Comparison of ENCODE assay signal across 8 cellular contexts in genomic region chr7:2231992-2232765, GRCh38. TPM values are rescaled to one million over a fixed set of nuclear protein-coding genes. Genes with fewer than 3 reads are reported as not detected.
DNase-seq lines count a peak whose midpoint lies in the region; ATAC-seq, FAIRE-seq and TF ChIP-seq lines count a peak whose summit lies in the region.

No MANE protein-coding gene starts in this region.

- H3K9me3 Mint-ChIP-seq in memory B cell, result peaks cover under 1% of the 10 kb centered on the region

- POLR2A ChIA-PET in A549 (lab: Yijun Ruan, JAX), result interaction anchor here (1.0 to 1.7 kb wide), 2 partner anchors 9 to 57 kb away, joined by 3 to 8 read pairs; partner anchors contain the start of genes MRM2 and NUDT1
- POLR2A ChIA-PET in SK-N-SH (lab: Yijun Ruan, JAX), result interaction anchor here (0.6 to 2.9 kb wide), 3 partner anchors 9 to 148 kb away, joined by 3 to 12 read pairs (median 3); partner anchors contain the start of genes MRM2 and NUDT1

- peak overlapping the region; percentile 67 for H2AFZ ChIP-seq in SK-N-SH (ENCODE audit: low read depth)

- no peak for TF ChIP-seq POLR2A in A549 (IDR thresholded peaks at IDR 0.05; ENCODE audit: low read length)

- peaks cover 20% of the 10 kb centered on the region for H3K36me3 Mint-ChIP-seq in memory B cell

- TF ChIP-seq CTCF in A549 (IDR thresholded peaks at IDR 0.05) (no peak), SK-N-SH (IDR thresholded peaks at IDR 0.05) (no peak), dorsolateral prefrontal cortex (IDR thresholded peaks at IDR 0.05 in 54 of 56, conservative IDR thresholded peaks at IDR 0.05 in 2 of 56; ENCODE audit: low read depth in 1 of 56, partially characterized antibody in 56 of 56) (no peak), upper lobe of right lung (IDR thresholded peaks at IDR 0.05) (no peak)

- H3K4me3 ChIP-seq in A549, result peak overlapping the region; percentile 96
- H3K4me3 ChIP-seq in SK-N-SH (ENCODE audit: low read depth in 2 of 2, low read length in 1 of 2), result peak overlapping the region; percentile 72 to 93
- H3K4me3 ChIP-seq in dorsolateral prefrontal cortex, result peak overlapping the region; percentile 76 to 100 (median 97)
- peak overlapping the region; percentile 98 for H3K4me3 ChIP-seq in upper lobe of right lung

- CTCF ChIA-PET in A549 (lab: Yijun Ruan, JAX), result interaction anchor here (0.8 to 1.1 kb wide), 3 partner anchors 9 to 73 kb away, joined by 3 read pairs; no protein-coding TSS in a partner anchor
- CTCF ChIA-PET in SK-N-SH (lab: Yijun Ruan, JAX), result interaction anchor here (0.7 to 1.4 kb wide), 9 partner anchors 9 to 646 kb away, joined by 3 to 6 read pairs (median 3); partner anchors contain the start of genes MRM2 and NUDT1

- H3K4me1 Mint-ChIP-seq in memory B cell, result peaks cover 13% of the 10 kb centered on the region

- peaks cover 17% of the 10 kb centered on the region; the same call in 2 of the 3 replicates for H3K4me1 ChIP-seq in A549
- H3K4me1 ChIP-seq in SK-N-SH (ENCODE audit: control insufficient read depth in 1 of 2, insufficient read depth in 2 of 2, low read depth in 1 of 2, low read length in 1 of 2), result peaks cover 0 to 37% of the 10 kb centered on the region in 2 experiments; a peak in 1 of 4 replicates
- H3K4me1 ChIP-seq in upper lobe of right lung, result peaks cover 21% of the 10 kb centered on the region

- ATAC-seq in A549 (peak; percentile 67 to 80), GM18520 (IDR thresholded peaks at IDR 0.05; ENCODE audit: unreplicated experiment) (peak; percentile 10), HG03095 (IDR thresholded peaks at IDR 0.05; ENCODE audit: unreplicated experiment) (peak; percentile 25), memory B cell (ENCODE audit: low read depth) (peak; percentile 19), upper lobe of right lung (peak; percentile 48)

- H3K9me3 ChIP-seq in A549 (no peaks in the 10 kb centered on the region), SK-N-SH (no peaks in the 10 kb centered on the region), upper lobe of right lung (no peaks in the 10 kb centered on the region)

- H3K27me3 ChIP-seq in SK-N-SH (ENCODE audit: insufficient read depth), result no peaks in the 10 kb centered on the region
- no peaks in the 10 kb centered on the region for H3K27me3 ChIP-seq in dorsolateral prefrontal cortex
- H3K27me3 ChIP-seq in upper lobe of right lung, result no peaks in the 10 kb centered on the region

- H3K27me3 Mint-ChIP-seq in memory B cell, result no peaks in the 10 kb centered on the region

- H3K79me2 ChIP-seq in SK-N-SH (ENCODE audit: insufficient read depth), result peaks cover 72% of the 10 kb centered on the region

- H3K9me2 ChIP-seq in SK-N-SH, result no peaks in the 10 kb centered on the region

- H3K4me2 ChIP-seq in A549 (peak overlapping the region; percentile 81), SK-N-SH (peak overlapping the region; percentile 94)

- 14% methylated on average over 14 of the region's 46 CpGs for WGBS in A549 (ENCODE audit: missing lambda C conversion rate)
- WGBS in SK-N-SH (ENCODE audit: low lambda C conversion rate), result 3% methylated on average over 38 of the region's 46 CpGs

- H3K4me3 Mint-ChIP-seq in memory B cell, result peak overlapping the region; percentile 88

- H3K9ac ChIP-seq in SK-N-SH, result peak overlapping the region; percentile 94

- DNase-seq in A549 (ENCODE audit: low read depth in 1 of 2, low spot score in 1 of 2) (no peak), SK-N-SH (peak; percentile 93), dorsolateral prefrontal cortex (no peak), memory B cell (ENCODE audit: low spot score in 2 of 2) (peak in 1 of 2 donors; percentile 52), upper lobe of right lung (no peak), amygdala (lab: John Stamatoyannopoulos, UW) (no peak)

- peaks cover 30% of the 10 kb centered on the region for H3F3A ChIP-seq in SK-N-SH (replicated peaks; ENCODE audit: insufficient read depth)

- peak overlapping the region; percentile 94 for H3K27ac Mint-ChIP-seq in memory B cell

- TF ChIP-seq RAD21 in A549 (conservative IDR thresholded peaks at IDR 0.05 in 1 of 2, IDR thresholded peaks at IDR 0.05 in 1 of 2), result no peak
- TF ChIP-seq RAD21 in SK-N-SH (IDR thresholded peaks at IDR 0.05; ENCODE audit: low read length), result no peak

- no peak for TF ChIP-seq EP300 in A549 (IDR thresholded peaks at IDR 0.05)
- TF ChIP-seq EP300 in SK-N-SH (IDR thresholded peaks at IDR 0.05; ENCODE audit: borderline replicate concordance in 1 of 2, low read depth in 1 of 2, low read length in 1 of 2), result no peak

- H3K36me3 ChIP-seq in SK-N-SH (replicated peaks in 1 of 2; ENCODE audit: control insufficient read depth in 1 of 2, insufficient read depth in 2 of 2, low read length in 1 of 2) (peaks cover 42 to 47% of the 10 kb centered on the region in 2 experiments), upper lobe of right lung (peaks cover 28% of the 10 kb centered on the region)

- FAIRE-seq in A549 (lab: Jason Lieb, UNC), result no peak

- H4K20me1 ChIP-seq in SK-N-SH (ENCODE audit: insufficient read depth), result peaks cover 1% of the 10 kb centered on the region; the same call in 1 of the 2 replicates

- intact Hi-C loops in dorsolateral prefrontal cortex (cut with DNase I), result no loop called here
- intact Hi-C loops in upper lobe of right lung (cut with DNase I), result no loop called here

- H3K27ac ChIP-seq in A549 (peak overlapping the region; percentile 92 to 97), SK-N-SH (ENCODE audit: low read depth in 2 of 2, low read length in 1 of 2) (peak overlapping the region; percentile 34 to 81; a peak in 2 of 4 replicates), dorsolateral prefrontal cortex (peak overlapping the region in 51 of 59 donors; percentile 1 to 88 (median 70)), upper lobe of right lung (peak overlapping the region; percentile 72)

TF ChIP-seq in A549, 52 proteins besides CTCF, POLR2A, EP300 and RAD21:
- TF ChIP-seq HDAC2 (IDR thresholded peaks at IDR 0.05), result 0 out of 2 replicates have a peak, but pooled peaks have one; percentile 5
- TF ChIP-seq RARB (CRISPR knock-in tag; IDR thresholded peaks at IDR 0.05), result no peak

TF ChIP-seq in SK-N-SH, 30 proteins besides CTCF, POLR2A, EP300 and RAD21:
- TF ChIP-seq NFIC (IDR thresholded peaks at IDR 0.05; ENCODE audit: borderline replicate concordance), result no peak
- TF ChIP-seq MXI1 (IDR thresholded peaks at IDR 0.05; ENCODE audit: low read depth, low read length), result peak; percentile 15; the same call in 1 of the 2 replicates
- TF ChIP-seq RFX5 (IDR thresholded peaks at IDR 0.05; ENCODE audit: low read length), result 0 out of 2 replicates have a peak, but pooled peaks have one; percentile 5
TF ChIP-seq in SK-N-SH: peak in this region for 2.

RNA-seq across cellular contexts. Expression of gene MAD1L1, which starts 0.6 kb away (rescaled TPM):
- 10.4 and 16.6 TPM in 2 replicates for polyA plus RNA-seq in A549 (2011; rRNA removed)
- polyA plus RNA-seq in A549 (2012; cell fraction: cytosol; rRNA removed), result 24.1 and 27.9 TPM in 2 replicates
- polyA plus RNA-seq in A549 (2012; cell fraction: nucleus; rRNA removed), result 45.5 and 56.8 TPM in 2 replicates
- polyA plus RNA-seq in A549 (2017; fragmentation: RNase III; extraction: RNeasy Plus Mini Kit Qiagen cat#74134 plus additional on column Dnase treatment), result 12.6 to 14.9 TPM (median 13.6 TPM) in 3 replicates
- polyA minus RNA-seq in A549 (2011; rRNA and poly(A)+ RNA removed), result 15.3 and 24.3 TPM in 2 replicates
- 28.7 and 46.2 TPM in 2 replicates for polyA plus RNA-seq in SK-N-SH (2012; rRNA removed)
- 20.4 and 23.6 TPM in 2 replicates for polyA plus RNA-seq in SK-N-SH (2012; cell fraction: cytosol; rRNA removed)
- polyA plus RNA-seq in SK-N-SH (2012; cell fraction: nucleus; rRNA removed), result 29.9 and 64.7 TPM in 2 replicates
- total RNA-seq in dorsolateral prefrontal cortex, result 10 to 100 TPM; 28.2 to 60.7 (median 42.3) TPM
- 48.4 TPM for total RNA-seq in upper lobe of right lung

RNA-seq across cellular contexts. Expression of gene MRM2, which starts 9.8 kb away (rescaled TPM):
- polyA plus RNA-seq in A549 (2011; rRNA removed) (30.6 and 35.6 TPM in 2 replicates), A549 (2017; fragmentation: RNase III; extraction: RNeasy Plus Mini Kit Qiagen cat#74134 plus additional on column Dnase treatment) (41.3 to 47.0 TPM (median 44.0 TPM) in 3 replicates), SK-N-SH (2012; rRNA removed) (30.7 and 34.8 TPM in 2 replicates)
- polyA plus RNA-seq in A549 (2012; cell fraction: cytosol; rRNA removed), result 26.6 and 30.3 TPM in 2 replicates
- polyA plus RNA-seq in A549 (2012; cell fraction: nucleus; rRNA removed), result 13.3 and 14.7 TPM in 2 replicates
- 13.8 and 20.1 TPM in 2 replicates for polyA minus RNA-seq in A549 (2011; rRNA and poly(A)+ RNA removed)
- polyA plus RNA-seq in SK-N-SH (2012; cell fraction: cytosol; rRNA removed), result 36.0 and 37.6 TPM in 2 replicates
- polyA plus RNA-seq in SK-N-SH (2012; cell fraction: nucleus; rRNA removed), result 13.9 and 18.7 TPM in 2 replicates
- total RNA-seq in dorsolateral prefrontal cortex (10 to 100 TPM; 12.1 to 24.5 (median 18.5) TPM), upper lobe of right lung (23.7 TPM)

RNA-seq across cellular contexts. Expression of gene NUDT1, which starts 9.8 kb away (rescaled TPM):
- polyA plus RNA-seq in A549 (2011; rRNA removed), result 32.9 and 38.3 TPM in 2 replicates
- polyA plus RNA-seq in A549 (2012; cell fraction: cytosol; rRNA removed), result 119 and 138 TPM in 2 replicates
- 78.7 TPM in 2 replicates for polyA plus RNA-seq in A549 (2012; cell fraction: nucleus; rRNA removed)
- polyA plus RNA-seq in A549 (2017; fragmentation: RNase III; extraction: RNeasy Plus Mini Kit Qiagen cat#74134 plus additional on column Dnase treatment), result 92.3 to 95.4 TPM (median 92.9 TPM) in 3 replicates
- polyA minus RNA-seq in A549 (2011; rRNA and poly(A)+ RNA removed), result 22.9 and 34.6 TPM in 2 replicates
- 79.5 and 98.1 TPM in 2 replicates for polyA plus RNA-seq in SK-N-SH (2012; rRNA removed)
- polyA plus RNA-seq in SK-N-SH (2012; cell fraction: cytosol; rRNA removed), result 69.1 and 83.0 TPM in 2 replicates
- 53.9 and 64.3 TPM in 2 replicates for polyA plus RNA-seq in SK-N-SH (2012; cell fraction: nucleus; rRNA removed)
- total RNA-seq in dorsolateral prefrontal cortex, result 10 to 100 TPM in 56 of 120 experiments, 1 to 10 TPM in 64; 2.3 to 17.6 (median 9.9) TPM
- 13.2 TPM for total RNA-seq in upper lobe of right lung

Comparison
In these comparisons a context has a peak if more than half of its experiments do, and no peak if none do; other contexts are left out.
1. ATAC-seq: peak in every context shown above with its lines; median percentile 74 in A549; 48 in upper lobe of right lung; 25 in HG03095; 19 in memory B cell; 10 in GM18520.
2. Of the 12 proteins assayed by ChIP-seq in both A549 and SK-N-SH: peak only in A549: none; only in SK-N-SH: RFX5; in both: none; in neither: 11.